21 cellular contexts compared by ENCODE assay signal in the genomic region with DNA sequence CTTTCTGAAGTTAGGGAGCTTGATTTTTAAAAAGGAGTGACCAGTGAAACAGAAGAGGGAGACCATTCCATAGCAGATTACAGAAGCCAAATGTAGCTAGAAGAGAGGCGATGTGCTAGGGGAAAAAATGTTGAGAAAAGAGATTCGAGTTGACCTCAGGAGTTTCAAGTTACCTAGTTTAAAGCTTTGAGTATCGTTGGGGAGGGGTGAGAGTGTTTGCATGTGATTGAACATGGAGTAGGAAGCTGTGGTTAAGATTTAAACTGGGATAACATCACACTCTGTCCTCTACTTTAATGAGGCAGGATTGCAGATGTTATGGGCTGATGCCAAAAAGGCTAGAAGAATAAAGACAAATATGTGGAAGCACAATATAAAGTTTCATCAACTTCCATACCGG. TPM values are rescaled to one million over a fixed set of nuclear protein-coding genes. Genes with fewer than 3 reads are reported as not detected.
DNase-seq lines count a peak whose midpoint lies in the region; ATAC-seq and TF ChIP-seq lines count a peak whose summit lies in the region.
"Had no signal": no experiment of that assay in that cellular context is flagged by ENCODE, and none has a peak within 500 bp of the region (broad histone marks: within the 10 kb centered on the region; RNA-seq: fewer than 3 reads in every experiment).

No MANE protein-coding gene starts in this region.

- intact Hi-C loops in activated T-helper 1 cell treated with anti-CD3 and anti-CD28 coated beads, Interleukin-12 subunit alpha, Interleukin-12 subunit beta, Interleukin-2, Interleukin-4 antibody, amounts not matched to agents 30 ng/mL and 10 ng/mL and 1 ng/mL, durations not matched to agents 14 hours and 24 hours and 36 hours (cut with micrococcal nuclease): no loop called here

- peaks cover 32% of the 10 kb centered on the region for H3K4me1 Mint-ChIP-seq in activated CD4-positive, alpha-beta memory T cell treated with anti-CD3 and anti-CD28 coated beads, Interleukin-2, amount 10 ng/mL, durations not matched to agents 7 days and 5 days
- peaks cover 20% of the 10 kb centered on the region for H3K4me1 Mint-ChIP-seq in memory B cell
- peaks cover 24% of the 10 kb centered on the region for H3K4me1 Mint-ChIP-seq in activated T-helper 1 cell treated with anti-CD3 and anti-CD28 coated beads, Interleukin-12 subunit alpha, Interleukin-12 subunit beta, Interleukin-2, Interleukin-4 antibody, amounts not matched to agents 30 ng/mL and 10 ng/mL and 1 ng/mL, durations not matched to agents 14 hours and 24 hours and 36 hours (ENCODE audit: low read depth)

- H3K4me3 Mint-ChIP-seq in activated CD4-positive, alpha-beta memory T cell treated with anti-CD3 and anti-CD28 coated beads, Interleukin-2, amount 10 ng/mL, durations not matched to agents 7 days and 5 days: peak overlapping the region; percentile 8
- H3K4me3 Mint-ChIP-seq in memory B cell: no peak overlapping the region
- H3K4me3 Mint-ChIP-seq in activated T-helper 1 cell treated with anti-CD3 and anti-CD28 coated beads, Interleukin-12 subunit alpha, Interleukin-12 subunit beta, Interleukin-2, Interleukin-4 antibody, amounts not matched to agents 30 ng/mL and 10 ng/mL and 1 ng/mL, durations not matched to agents 14 hours and 24 hours and 36 hours: no peak overlapping the region
- H3K4me3 Mint-ChIP-seq: naive thymus-derived CD8-positive, alpha-beta T cell had no signal

- CTCF ChIA-PET in activated CD4-positive, alpha-beta memory T cell treated with anti-CD3 and anti-CD28 coated beads, Interleukin-2, amount 10 ng/mL, durations not matched to agents 7 days and 5 days (lab: Charles Lee): interaction anchor here (0.6 to 2.0 kb wide), 5 partner anchors 170 to 841 kb away, joined by 3 to 5 read pairs (median 3); no protein-coding TSS in a partner anchor

- peaks cover 44% of the 10 kb centered on the region for H3K36me3 Mint-ChIP-seq in activated CD4-positive, alpha-beta memory T cell treated with anti-CD3 and anti-CD28 coated beads, Interleukin-2, amount 10 ng/mL, durations not matched to agents 7 days and 5 days (ENCODE audit: low read depth)
- peaks cover 11% of the 10 kb centered on the region for H3K36me3 Mint-ChIP-seq in memory B cell
- H3K36me3 Mint-ChIP-seq in activated T-helper 1 cell treated with anti-CD3 and anti-CD28 coated beads, Interleukin-12 subunit alpha, Interleukin-12 subunit beta, Interleukin-2, Interleukin-4 antibody, amounts not matched to agents 30 ng/mL and 10 ng/mL and 1 ng/mL, durations not matched to agents 14 hours and 24 hours and 36 hours (ENCODE audit: low read depth): peaks cover 26% of the 10 kb centered on the region

- ATAC-seq in memory B cell (ENCODE audit: low read depth): no peak
- ATAC-seq in HG02759 (IDR thresholded peaks at IDR 0.05; ENCODE audit: unreplicated experiment): no peak
- ATAC-seq: heart left ventricle; naive thymus-derived CD8-positive, alpha-beta T cell had no signal

- POLR2A ChIA-PET in activated CD4-positive, alpha-beta memory T cell treated with anti-CD3 and anti-CD28 coated beads, Interleukin-2, amount 10 ng/mL, durations not matched to agents 7 days and 5 days (lab: Charles Lee): interaction anchor here (1.6 to 1.7 kb wide), 2 partner anchors 187 to 267 kb away, joined by 3 to 5 read pairs; a partner anchor contains a TSS

- H3K27ac Mint-ChIP-seq in activated CD4-positive, alpha-beta memory T cell treated with anti-CD3 and anti-CD28 coated beads, Interleukin-2, amount 10 ng/mL, durations not matched to agents 7 days and 5 days: peak overlapping the region; percentile 11
- H3K27ac Mint-ChIP-seq in memory B cell: peak overlapping the region; percentile 19
- H3K27ac Mint-ChIP-seq in activated T-helper 1 cell treated with anti-CD3 and anti-CD28 coated beads, Interleukin-12 subunit alpha, Interleukin-12 subunit beta, Interleukin-2, Interleukin-4 antibody, amounts not matched to agents 30 ng/mL and 10 ng/mL and 1 ng/mL, durations not matched to agents 14 hours and 24 hours and 36 hours: no peak overlapping the region

- no peaks in the 10 kb centered on the region for H3K27me3 Mint-ChIP-seq in activated CD4-positive, alpha-beta memory T cell treated with anti-CD3 and anti-CD28 coated beads, Interleukin-2, amount 10 ng/mL, durations not matched to agents 7 days and 5 days
- no peaks in the 10 kb centered on the region for H3K27me3 Mint-ChIP-seq in memory B cell
- H3K27me3 Mint-ChIP-seq in activated T-helper 1 cell treated with anti-CD3 and anti-CD28 coated beads, Interleukin-12 subunit alpha, Interleukin-12 subunit beta, Interleukin-2, Interleukin-4 antibody, amounts not matched to agents 30 ng/mL and 10 ng/mL and 1 ng/mL, durations not matched to agents 14 hours and 24 hours and 36 hours (ENCODE audit: insufficient read depth): no peaks in the 10 kb centered on the region
- H3K27me3 Mint-ChIP-seq: naive thymus-derived CD8-positive, alpha-beta T cell had no signal

- no peak for TF ChIP-seq CTCF in HFF-Myc (IDR thresholded peaks at IDR 0.05; ENCODE audit: low read depth, low read length, missing control alignments)

- no peaks in the 10 kb centered on the region for H3K9me3 Mint-ChIP-seq in activated CD4-positive, alpha-beta memory T cell treated with anti-CD3 and anti-CD28 coated beads, Interleukin-2, amount 10 ng/mL, durations not matched to agents 7 days and 5 days
- no peaks in the 10 kb centered on the region for H3K9me3 Mint-ChIP-seq in memory B cell
- H3K9me3 Mint-ChIP-seq in activated T-helper 1 cell treated with anti-CD3 and anti-CD28 coated beads, Interleukin-12 subunit alpha, Interleukin-12 subunit beta, Interleukin-2, Interleukin-4 antibody, amounts not matched to agents 30 ng/mL and 10 ng/mL and 1 ng/mL, durations not matched to agents 14 hours and 24 hours and 36 hours: no peaks in the 10 kb centered on the region
- H3K9me3 Mint-ChIP-seq: naive thymus-derived CD8-positive, alpha-beta T cell had no signal

- no peak overlapping the region for H3K4me3 ChIP-seq in HFF-Myc (replicated peaks; ENCODE audit: low read depth, low read length)
- H3K4me3 ChIP-seq: heart left ventricle, PC-9, prostate gland, SK-N-MC, smooth muscle cell had no signal

- peak; percentile 66 for DNase-seq in NCI-H2107 treated with DMSO at 0.1 percent for 48 hours (lab: John Stamatoyannopoulos, UW; ENCODE audit: unreplicated experiment)
- no peak for DNase-seq in NCI-H2107 (lab: John Stamatoyannopoulos, UW)
- peak; percentile 64 for DNase-seq in HFF-Myc (ENCODE audit: extremely low read depth, low read depth)
- no peak for DNase-seq in activated CD4-positive, alpha-beta memory T cell treated with anti-CD3 and anti-CD28 coated beads, Interleukin-2, amount 10 ng/mL, durations not matched to agents 7 days and 5 days
- no peak for DNase-seq in memory B cell (ENCODE audit: low spot score in 2 of 2)
- DNase-seq in globus pallidus (ENCODE audit: low spot score): no peak
- no peak for DNase-seq in activated T-helper 1 cell treated with anti-CD3 and anti-CD28 coated beads, Interleukin-12 subunit alpha, Interleukin-12 subunit beta, Interleukin-2, Interleukin-4 antibody, amounts not matched to agents 30 ng/mL and 10 ng/mL and 1 ng/mL, durations not matched to agents 14 hours and 24 hours and 36 hours (ENCODE audit: low spot score)
- DNase-seq: activated gamma-delta T cell; Calu3; H7; heart left ventricle; naive thymus-derived CD8-positive, alpha-beta T cell; NCI-H1105; NCI-H2081 treated with DMSO at 0.1 percent for 48 hours; NCI-H774; PC-9; stimulated activated CD4-positive, alpha-beta T cell treated with anti-CD3 and anti-CD28 coated beads, Interleukin-4, amount 100 ng/mL, for 24 hours had no signal

RNA-seq across cellular contexts. Expression of a gene that starts 3.7 kb away (rescaled TPM):
- total RNA-seq in activated CD4-positive, alpha-beta memory T cell treated with anti-CD3 and anti-CD28 coated beads, Interleukin-2, amount 10 ng/mL, durations not matched to agents 7 days and 5 days: 10 to 100 TPM; 92.1 to 93.9 TPM
- total RNA-seq in activated T-helper 1 cell treated with anti-CD3 and anti-CD28 coated beads, Interleukin-12 subunit alpha, Interleukin-12 subunit beta, Interleukin-2, Interleukin-4 antibody, amounts not matched to agents 30 ng/mL and 10 ng/mL and 1 ng/mL, durations not matched to agents 14 hours and 24 hours and 36 hours: 70.7 and 74.3 TPM in 2 replicates

RNA-seq across cellular contexts. Expression of a gene that starts 25.6 kb away (rescaled TPM):
- total RNA-seq in activated CD4-positive, alpha-beta memory T cell treated with anti-CD3 and anti-CD28 coated beads, Interleukin-2, amount 10 ng/mL, durations not matched to agents 7 days and 5 days: 10 to 100 TPM; 35.0 to 36.4 TPM
- total RNA-seq in activated T-helper 1 cell treated with anti-CD3 and anti-CD28 coated beads, Interleukin-12 subunit alpha, Interleukin-12 subunit beta, Interleukin-2, Interleukin-4 antibody, amounts not matched to agents 30 ng/mL and 10 ng/mL and 1 ng/mL, durations not matched to agents 14 hours and 24 hours and 36 hours: 56.9 and 63.9 TPM in 2 replicates

RNA-seq across cellular contexts. Expression of a gene that starts 31.6 kb away (rescaled TPM):
- total RNA-seq in activated CD4-positive, alpha-beta memory T cell treated with anti-CD3 and anti-CD28 coated beads, Interleukin-2, amount 10 ng/mL, durations not matched to agents 7 days and 5 days: 10 to 100 TPM; 14.7 to 16.3 TPM
- 28.6 and 35.2 TPM in 2 replicates for total RNA-seq in activated T-helper 1 cell treated with anti-CD3 and anti-CD28 coated beads, Interleukin-12 subunit alpha, Interleukin-12 subunit beta, Interleukin-2, Interleukin-4 antibody, amounts not matched to agents 30 ng/mL and 10 ng/mL and 1 ng/mL, durations not matched to agents 14 hours and 24 hours and 36 hours

Comparison
In these comparisons a context has a peak if more than half of its experiments do, and no peak if none do; other contexts are left out.
1. DNase-seq: peak in NCI-H2107 treated with DMSO at 0.1 percent for 48 hours (single experiment) and HFF-Myc (single experiment); none in NCI-H2107 (single experiment), activated CD4-positive, alpha-beta memory T cell treated with anti-CD3 and anti-CD28 coated beads, Interleukin-2, amount 10 ng/mL, durations not matched to agents 7 days and 5 days (single experiment), memory B cell (0 of 2), globus pallidus (single experiment) and activated T-helper 1 cell treated with anti-CD3 and anti-CD28 coated beads, Interleukin-12 subunit alpha, Interleukin-12 subunit beta, Interleukin-2, Interleukin-4 antibody, amounts not matched to agents 30 ng/mL and 10 ng/mL and 1 ng/mL, durations not matched to agents 14 hours and 24 hours and 36 hours (single experiment).